ENCODE assay signal across 8 cellular contexts in the genomic region with DNA sequence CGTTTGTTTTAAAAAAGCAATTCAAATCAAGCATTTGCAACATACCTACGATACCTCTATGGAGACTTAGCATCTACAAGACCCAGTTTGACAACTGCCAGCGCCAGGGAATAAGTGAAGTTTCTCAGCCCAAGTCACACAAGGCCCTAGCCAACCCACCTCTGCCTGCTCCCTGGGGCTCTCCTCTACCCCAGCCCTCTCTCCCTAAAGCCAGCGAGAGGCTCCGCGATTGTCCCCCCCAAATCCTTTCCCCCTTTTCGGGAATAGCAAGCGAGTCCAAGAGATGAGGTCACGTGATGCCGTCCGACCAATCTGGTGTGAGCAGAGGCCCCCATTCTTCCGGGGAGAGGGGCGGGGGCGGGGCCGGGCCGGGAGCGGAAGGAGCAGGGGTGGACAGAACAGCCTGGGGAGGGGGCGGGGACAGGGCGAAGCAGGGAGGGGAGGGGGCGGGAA.
DNase-seq lines count a peak whose midpoint lies in the region; ATAC-seq lines count a peak whose summit lies in the region.

No MANE protein-coding gene starts in this region.

- H3K27ac Mint-ChIP-seq in memory B cell = peak overlapping the region; percentile 88

- peak overlapping the region; percentile 71 for H3K4me3 ChIP-seq in effector memory CD4-positive, alpha-beta T cell (ENCODE audit: insufficient read depth, low read depth, low read length, poor library complexity, severe bottlenecking)

- H3K9me3 ChIP-seq in effector memory CD4-positive, alpha-beta T cell (ENCODE audit: control insufficient read depth, low read length) = no peaks in the 10 kb centered on the region

- in situ Hi-C loops in ACHN (cut with HindIII; ENCODE audit: low pct_ligation_motif_present, low pct_unique_long_range_greater_than_20kb, low sequenced_read_pairs) = no loop called here

- ATAC-seq in GM18909 (IDR thresholded peaks at IDR 0.05; ENCODE audit: poor library complexity, unreplicated experiment) (peak; percentile 79), HG03139 (IDR thresholded peaks at IDR 0.05; ENCODE audit: unreplicated experiment) (peak; percentile 64), memory B cell (ENCODE audit: low read depth) (peak; percentile 88)

- peak; percentile 83 for DNase-seq in ACHN
- DNase-seq in NCI-H526 (lab: John Stamatoyannopoulos, UW) = peak; percentile 86 to 96
- DNase-seq in activated CD8-positive, alpha-beta memory T cell treated with anti-CD3 and anti-CD28 coated beads for 24 hours = peak; percentile 94
- peak; percentile 71 to 80 (median 74) for DNase-seq in effector memory CD4-positive, alpha-beta T cell
- DNase-seq in memory B cell (ENCODE audit: low spot score in 2 of 2) = peak; percentile 62 to 68
- DNase-seq in stimulated activated CD4-positive, alpha-beta T cell treated with anti-CD3 and anti-CD28 coated beads, TNF-alpha, amount 100 ng/mL, for 4 hours (ENCODE audit: low read depth in 3 of 3) = peak; percentile 73 to 77 (median 75)

- peaks cover 7% of the 10 kb centered on the region for H3K4me1 Mint-ChIP-seq in memory B cell

- H3K36me3 ChIP-seq in effector memory CD4-positive, alpha-beta T cell (ENCODE audit: control insufficient read depth, insufficient read depth, low read length) = no peaks in the 10 kb centered on the region

- peak overlapping the region; percentile 57 for H3K27ac ChIP-seq in effector memory CD4-positive, alpha-beta T cell (ENCODE audit: insufficient read depth, low read length, poor library complexity, severe bottlenecking)

- H3K36me3 Mint-ChIP-seq in memory B cell = no peaks in the 10 kb centered on the region

- peak overlapping the region; percentile 97 for H3K4me3 Mint-ChIP-seq in memory B cell

- H3K27me3 ChIP-seq in effector memory CD4-positive, alpha-beta T cell (replicated peaks; ENCODE audit: control insufficient read depth, insufficient read depth, low read length, poor library complexity, severe bottlenecking) = no peaks in the 10 kb centered on the region

- peaks cover 5% of the 10 kb centered on the region for H3K4me1 ChIP-seq in effector memory CD4-positive, alpha-beta T cell (ENCODE audit: control insufficient read depth, insufficient read depth, low read length, poor library complexity, severe bottlenecking)

- no peaks in the 10 kb centered on the region for H3K9me3 Mint-ChIP-seq in memory B cell

- H3K27me3 Mint-ChIP-seq in memory B cell = no peaks in the 10 kb centered on the region

Comparison
In these comparisons a context has a peak if more than half of its experiments do, and no peak if none do; other contexts are left out.
1. Peak in every context shown above with its lines: DNase-seq, ATAC-seq, H3K4me3 ChIP-seq and H3K27ac ChIP-seq.